1 cellular context compared by ENCODE assay signal in the genomic region with DNA sequence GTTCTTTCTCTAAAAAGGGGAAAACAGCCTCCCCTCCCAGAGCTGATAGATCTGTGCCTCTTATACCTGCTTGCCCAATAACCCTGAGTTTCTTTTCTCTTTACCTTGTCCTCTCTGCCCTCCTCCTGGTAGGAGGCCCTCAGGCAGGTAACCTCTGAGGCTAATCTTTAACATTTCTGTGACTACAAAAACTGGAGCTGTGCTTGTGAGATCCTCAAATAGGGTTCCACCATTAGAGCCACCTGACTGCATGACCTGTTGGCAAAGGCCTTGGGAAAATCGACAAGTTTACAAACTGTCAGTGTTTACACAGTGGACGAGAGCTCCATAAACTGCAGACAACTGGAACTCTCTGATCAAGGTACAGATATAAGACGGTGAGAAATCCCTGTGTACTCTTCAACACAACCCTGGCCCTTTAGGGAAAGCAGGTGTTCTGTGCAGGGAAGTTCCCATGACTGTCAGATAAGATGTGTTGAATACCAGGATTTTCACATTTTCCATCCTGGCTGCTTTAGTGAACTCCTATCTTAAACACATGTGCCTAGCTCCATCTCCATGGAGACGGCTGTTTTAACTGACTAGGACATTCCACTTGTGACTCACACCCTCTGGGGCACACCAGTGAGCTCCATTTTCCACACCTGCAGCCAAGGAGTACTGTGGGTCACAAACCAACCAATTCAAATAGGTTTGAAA.
TF ChIP-seq lines count a peak whose summit lies in the region.

No MANE protein-coding gene starts in this region.

TF ChIP-seq in HEK293, 187 proteins besides CTCF, POLR2A, EP300 and RAD21 (continued from another document):
- TF ChIP-seq, protein P1, sequence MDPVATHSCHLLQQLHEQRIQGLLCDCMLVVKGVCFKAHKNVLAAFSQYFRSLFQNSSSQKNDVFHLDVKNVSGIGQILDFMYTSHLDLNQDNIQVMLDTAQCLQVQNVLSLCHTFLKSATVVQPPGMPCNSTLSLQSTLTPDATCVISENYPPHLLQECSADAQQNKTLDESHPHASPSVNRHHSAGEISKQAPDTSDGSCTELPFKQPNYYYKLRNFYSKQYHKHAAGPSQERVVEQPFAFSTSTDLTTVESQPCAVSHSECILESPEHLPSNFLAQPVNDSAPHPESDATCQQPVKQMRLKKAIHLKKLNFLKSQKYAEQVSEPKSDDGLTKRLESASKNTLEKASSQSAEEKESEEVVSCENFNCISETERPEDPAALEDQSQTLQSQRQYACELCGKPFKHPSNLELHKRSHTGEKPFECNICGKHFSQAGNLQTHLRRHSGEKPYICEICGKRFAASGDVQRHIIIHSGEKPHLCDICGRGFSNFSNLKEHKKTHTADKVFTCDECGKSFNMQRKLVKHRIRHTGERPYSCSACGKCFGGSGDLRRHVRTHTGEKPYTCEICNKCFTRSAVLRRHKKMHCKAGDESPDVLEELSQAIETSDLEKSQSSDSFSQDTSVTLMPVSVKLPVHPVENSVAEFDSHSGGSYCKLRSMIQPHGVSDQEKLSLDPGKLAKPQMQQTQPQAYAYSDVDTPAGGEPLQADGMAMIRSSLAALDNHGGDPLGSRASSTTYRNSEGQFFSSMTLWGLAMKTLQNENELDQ (tag by site-specific recombination; IDR thresholded peaks at IDR 0.05; ENCODE audit: low read depth), result no peak
- TF ChIP-seq ZNF157 (tag by site-specific recombination; IDR thresholded peaks at IDR 0.05) (no peak), ZNF548 (tag by site-specific recombination; IDR thresholded peaks at IDR 0.05) (no peak), SCRT2 (tag by site-specific recombination; IDR thresholded peaks at IDR 0.05) (peak; percentile 78), ZFP41 (tag by site-specific recombination; IDR thresholded peaks at IDR 0.05; ENCODE audit: borderline replicate concordance) (no peak), SALL2 (tag by site-specific recombination; IDR thresholded peaks at IDR 0.05; ENCODE audit: borderline replicate concordance) (no peak)
- TF ChIP-seq, protein P2, sequence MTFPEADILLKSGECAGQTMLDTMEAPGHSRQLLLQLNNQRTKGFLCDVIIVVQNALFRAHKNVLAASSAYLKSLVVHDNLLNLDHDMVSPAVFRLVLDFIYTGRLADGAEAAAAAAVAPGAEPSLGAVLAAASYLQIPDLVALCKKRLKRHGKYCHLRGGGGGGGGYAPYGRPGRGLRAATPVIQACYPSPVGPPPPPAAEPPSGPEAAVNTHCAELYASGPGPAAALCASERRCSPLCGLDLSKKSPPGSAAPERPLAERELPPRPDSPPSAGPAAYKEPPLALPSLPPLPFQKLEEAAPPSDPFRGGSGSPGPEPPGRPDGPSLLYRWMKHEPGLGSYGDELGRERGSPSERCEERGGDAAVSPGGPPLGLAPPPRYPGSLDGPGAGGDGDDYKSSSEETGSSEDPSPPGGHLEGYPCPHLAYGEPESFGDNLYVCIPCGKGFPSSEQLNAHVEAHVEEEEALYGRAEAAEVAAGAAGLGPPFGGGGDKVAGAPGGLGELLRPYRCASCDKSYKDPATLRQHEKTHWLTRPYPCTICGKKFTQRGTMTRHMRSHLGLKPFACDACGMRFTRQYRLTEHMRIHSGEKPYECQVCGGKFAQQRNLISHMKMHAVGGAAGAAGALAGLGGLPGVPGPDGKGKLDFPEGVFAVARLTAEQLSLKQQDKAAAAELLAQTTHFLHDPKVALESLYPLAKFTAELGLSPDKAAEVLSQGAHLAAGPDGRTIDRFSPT (tag by site-specific recombination; IDR thresholded peaks at IDR 0.05), result no peak
